Comparison of ENCODE assay signal across 8 cellular contexts in the genomic region with DNA sequence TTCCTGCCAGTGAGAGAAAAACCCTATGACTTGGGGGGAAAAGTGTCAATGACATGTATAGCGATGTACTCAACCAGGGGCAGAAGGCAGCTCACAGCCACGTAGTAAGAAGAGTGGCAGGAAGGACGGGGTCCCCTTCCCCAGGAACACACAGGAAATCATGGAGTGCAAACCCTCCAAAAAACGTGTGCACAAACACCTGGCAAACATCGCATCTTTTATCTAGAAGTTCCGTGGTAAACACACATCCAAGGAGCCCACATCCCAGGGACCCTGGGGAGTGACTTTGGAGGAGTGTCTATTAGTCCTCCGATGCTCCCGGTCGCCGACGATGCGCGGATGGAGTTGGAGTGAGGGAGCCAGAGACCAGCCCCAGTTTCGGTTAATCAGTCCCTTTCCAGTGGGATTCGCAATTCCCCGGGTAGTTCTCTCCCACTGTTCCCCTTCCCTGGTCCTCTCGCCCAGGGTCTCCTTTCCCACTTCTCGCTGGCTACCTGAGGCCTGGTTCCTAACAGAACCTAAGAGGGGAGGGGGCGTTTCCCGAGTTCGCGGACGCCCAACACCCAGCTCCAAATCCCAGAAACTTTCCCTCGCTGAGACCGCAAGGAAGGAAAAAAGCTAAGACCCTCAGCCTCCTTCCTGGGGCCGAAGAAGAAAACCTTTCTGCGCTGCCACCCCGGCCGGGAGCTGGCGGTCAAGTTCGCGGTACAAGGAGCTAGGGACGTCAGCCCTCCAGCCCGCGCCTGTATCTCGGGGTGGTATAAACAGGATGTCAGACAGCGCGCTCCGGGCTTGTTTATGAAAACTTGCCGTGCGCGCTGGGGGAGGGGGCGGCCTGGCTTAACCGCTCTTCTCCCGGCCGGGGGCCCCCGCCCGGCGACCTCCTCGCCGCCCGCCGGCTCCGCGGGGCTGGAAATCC. TPM values are rescaled to one million over a fixed set of nuclear protein-coding genes. Genes with fewer than 3 reads are reported as not detected.
DNase-seq lines count a peak whose midpoint lies in the region; ATAC-seq and TF ChIP-seq lines count a peak whose summit lies in the region.

No MANE protein-coding gene starts in this region.

- no peaks in the 10 kb centered on the region for H3K9me3 Mint-ChIP-seq in activated T-helper 2 cell treated with anti-CD3 and anti-CD28 coated beads, Interferon-gamma antibody, Interleukin-2, Interleukin-4, amounts not matched to agents 10 μg/mL and 5 μg/mL and 100 μg/mL, durations not matched to agents 14 hours and 24 hours and 36 hours
- no peaks in the 10 kb centered on the region for H3K9me3 Mint-ChIP-seq in neural progenitor cell

- H3K4me1 ChIP-seq in A673 (ENCODE audit: insufficient read depth, low read length, poor library complexity, severe bottlenecking), result peaks cover 56% of the 10 kb centered on the region
- peaks cover 8% of the 10 kb centered on the region for H3K4me1 ChIP-seq in neural progenitor cell

- H2AFZ ChIP-seq in neural progenitor cell (replicated peaks), result peak overlapping the region; percentile 95

- TF ChIP-seq CTCF in A673 (conservative IDR thresholded peaks at IDR 0.05; ENCODE audit: low read depth, low read length) (no peak), fibroblast of pulmonary artery (IDR thresholded peaks at IDR 0.05; ENCODE audit: low read length, missing control alignments) (no peak), neural progenitor cell (IDR thresholded peaks at IDR 0.05) (no peak)

- ATAC-seq in GM18867 (IDR thresholded peaks at IDR 0.05; ENCODE audit: unreplicated experiment) (peak; percentile 42), HG03097 (IDR thresholded peaks at IDR 0.05; ENCODE audit: low FRiP score, unreplicated experiment) (peak; percentile 41)

- no peaks in the 10 kb centered on the region for H3K79me2 ChIP-seq in neural progenitor cell (ENCODE audit: low read depth)

- CTCF ChIA-PET in A673 (lab: Charles Lee), result interaction anchor here (0.6 kb wide), 1 partner anchor 415 kb away, joined by 3 read pairs; no protein-coding TSS in a partner anchor

- DNase-seq in A673 (ENCODE audit: low spot score) (peak; percentile 64), fibroblast of pulmonary artery (ENCODE audit: low read depth) (peak; percentile 66), neural progenitor cell (ENCODE audit: low spot score) (peak; percentile 47), superior temporal gyrus (ENCODE audit: extremely low spot score) (peak; percentile 30)
- peak; percentile 69 for DNase-seq in activated T-helper 2 cell treated with anti-CD3 and anti-CD28 coated beads, Interferon-gamma antibody, Interleukin-2, Interleukin-4, amounts not matched to agents 10 μg/mL and 5 μg/mL and 100 μg/mL, durations not matched to agents 14 hours and 24 hours and 36 hours (ENCODE audit: low spot score)

- H3K36me3 Mint-ChIP-seq in activated T-helper 2 cell treated with anti-CD3 and anti-CD28 coated beads, Interferon-gamma antibody, Interleukin-2, Interleukin-4, amounts not matched to agents 10 μg/mL and 5 μg/mL and 100 μg/mL, durations not matched to agents 14 hours and 24 hours and 36 hours (ENCODE audit: low read depth), result peaks cover 25% of the 10 kb centered on the region
- H3K36me3 Mint-ChIP-seq in neural progenitor cell, result no peaks in the 10 kb centered on the region

- H3K27me3 ChIP-seq in A673 (replicated peaks; ENCODE audit: insufficient read depth, low read depth, low read length, poor library complexity), result no peaks in the 10 kb centered on the region
- peaks cover 42% of the 10 kb centered on the region for H3K27me3 ChIP-seq in neural progenitor cell

- no TSS peak for BruUV-seq in A673 (replicated peaks; lab: Mats Ljungman, UMichigan)

- H3K4me3 Mint-ChIP-seq in activated T-helper 2 cell treated with anti-CD3 and anti-CD28 coated beads, Interferon-gamma antibody, Interleukin-2, Interleukin-4, amounts not matched to agents 10 μg/mL and 5 μg/mL and 100 μg/mL, durations not matched to agents 14 hours and 24 hours and 36 hours (ENCODE audit: low read depth), result peak overlapping the region; percentile 89
- H3K4me3 Mint-ChIP-seq in neural progenitor cell, result peak overlapping the region; percentile 94

- H3K27me3 Mint-ChIP-seq in activated T-helper 2 cell treated with anti-CD3 and anti-CD28 coated beads, Interferon-gamma antibody, Interleukin-2, Interleukin-4, amounts not matched to agents 10 μg/mL and 5 μg/mL and 100 μg/mL, durations not matched to agents 14 hours and 24 hours and 36 hours (ENCODE audit: low read depth), result no peaks in the 10 kb centered on the region
- no peaks in the 10 kb centered on the region for H3K27me3 Mint-ChIP-seq in neural progenitor cell (ENCODE audit: insufficient read depth, low read depth)

- H3F3A ChIP-seq in neural progenitor cell (ENCODE audit: low read depth), result peaks cover 23% of the 10 kb centered on the region

- H3K27ac Mint-ChIP-seq in activated T-helper 2 cell treated with anti-CD3 and anti-CD28 coated beads, Interferon-gamma antibody, Interleukin-2, Interleukin-4, amounts not matched to agents 10 μg/mL and 5 μg/mL and 100 μg/mL, durations not matched to agents 14 hours and 24 hours and 36 hours, result peak overlapping the region; percentile 80
- H3K27ac Mint-ChIP-seq in neural progenitor cell, result peak overlapping the region; percentile 46

- H3K27ac ChIP-seq in A673 (ENCODE audit: low read depth, low read length, poor library complexity, severe bottlenecking), result peak overlapping the region; percentile 90
- H3K27ac ChIP-seq in neural progenitor cell, result no peak overlapping the region

- POLR2A ChIA-PET in A673 (lab: Charles Lee; ENCODE audit: low non-redundant PET), result interaction anchor here (0.5 to 0.6 kb wide), 2 partner anchors 37 to 49 kb away, joined by 3 to 5 read pairs; no protein-coding TSS in a partner anchor

- H3K4me3 ChIP-seq in A673 (ENCODE audit: low read depth, low read length, poor library complexity, severe bottlenecking) (peak overlapping the region; percentile 83), fibroblast of pulmonary artery (replicated peaks; ENCODE audit: low read depth, low read length) (peak overlapping the region; percentile 80), neural progenitor cell (peak overlapping the region; percentile 98)

- H3K4me1 Mint-ChIP-seq in activated T-helper 2 cell treated with anti-CD3 and anti-CD28 coated beads, Interferon-gamma antibody, Interleukin-2, Interleukin-4, amounts not matched to agents 10 μg/mL and 5 μg/mL and 100 μg/mL, durations not matched to agents 14 hours and 24 hours and 36 hours (ENCODE audit: low read depth), result peaks cover 59% of the 10 kb centered on the region
- H3K4me1 Mint-ChIP-seq in neural progenitor cell, result peaks cover 27% of the 10 kb centered on the region

- peaks cover 6% of the 10 kb centered on the region for H3K36me3 ChIP-seq in A673 (ENCODE audit: insufficient read depth, low read length, poor library complexity, severe bottlenecking)
- H3K36me3 ChIP-seq in neural progenitor cell, result no peaks in the 10 kb centered on the region

- H4K20me1 ChIP-seq in neural progenitor cell (ENCODE audit: low read depth), result peaks cover 17% of the 10 kb centered on the region

- intact Hi-C loops in A673 (cut with micrococcal nuclease; ENCODE audit: unreplicated experiment), result loop anchor here (5.0 kb wide), 1 partner anchor 37 kb away; no protein-coding TSS in a partner anchor
- intact Hi-C loops in activated T-helper 2 cell treated with anti-CD3 and anti-CD28 coated beads, Interferon-gamma antibody, Interleukin-2, Interleukin-4, amounts not matched to agents 10 μg/mL and 5 μg/mL and 100 μg/mL, durations not matched to agents 14 hours and 24 hours and 36 hours (cut with micrococcal nuclease), result loop anchor here (1.0 to 10.0 kb wide), 7 partner anchors 17 to 457 kb away; partner anchors contain the start of genes AK4, LEPR and LEPROT

- peak overlapping the region; percentile 66 for H3K9ac ChIP-seq in neural progenitor cell

- H3K9me3 ChIP-seq in A673 (ENCODE audit: low read depth, low read length, poor library complexity, severe bottlenecking) (no peaks in the 10 kb centered on the region), neural progenitor cell (ENCODE audit: low read depth) (no peaks in the 10 kb centered on the region)

- H3K4me2 ChIP-seq in neural progenitor cell, result peak overlapping the region; percentile 100

TF ChIP-seq in PFSK-1, 5 proteins besides CTCF, POLR2A, EP300 and RAD21 (continues in another document):
- TF ChIP-seq TAF1 (IDR thresholded peaks at IDR 0.05; ENCODE audit: borderline replicate concordance, insufficient read depth, low read length) (no peak), POLR2AphosphoS5 (IDR thresholded peaks at IDR 0.05; ENCODE audit: low read depth, low read length) (no peak), FOXP2 (optimal IDR thresholded peaks at IDR 0.05; ENCODE audit: borderline replicate concordance, extremely low read depth, extremely low read length, insufficient read depth) (peak; percentile 53)
- TF ChIP-seq, protein P1, sequence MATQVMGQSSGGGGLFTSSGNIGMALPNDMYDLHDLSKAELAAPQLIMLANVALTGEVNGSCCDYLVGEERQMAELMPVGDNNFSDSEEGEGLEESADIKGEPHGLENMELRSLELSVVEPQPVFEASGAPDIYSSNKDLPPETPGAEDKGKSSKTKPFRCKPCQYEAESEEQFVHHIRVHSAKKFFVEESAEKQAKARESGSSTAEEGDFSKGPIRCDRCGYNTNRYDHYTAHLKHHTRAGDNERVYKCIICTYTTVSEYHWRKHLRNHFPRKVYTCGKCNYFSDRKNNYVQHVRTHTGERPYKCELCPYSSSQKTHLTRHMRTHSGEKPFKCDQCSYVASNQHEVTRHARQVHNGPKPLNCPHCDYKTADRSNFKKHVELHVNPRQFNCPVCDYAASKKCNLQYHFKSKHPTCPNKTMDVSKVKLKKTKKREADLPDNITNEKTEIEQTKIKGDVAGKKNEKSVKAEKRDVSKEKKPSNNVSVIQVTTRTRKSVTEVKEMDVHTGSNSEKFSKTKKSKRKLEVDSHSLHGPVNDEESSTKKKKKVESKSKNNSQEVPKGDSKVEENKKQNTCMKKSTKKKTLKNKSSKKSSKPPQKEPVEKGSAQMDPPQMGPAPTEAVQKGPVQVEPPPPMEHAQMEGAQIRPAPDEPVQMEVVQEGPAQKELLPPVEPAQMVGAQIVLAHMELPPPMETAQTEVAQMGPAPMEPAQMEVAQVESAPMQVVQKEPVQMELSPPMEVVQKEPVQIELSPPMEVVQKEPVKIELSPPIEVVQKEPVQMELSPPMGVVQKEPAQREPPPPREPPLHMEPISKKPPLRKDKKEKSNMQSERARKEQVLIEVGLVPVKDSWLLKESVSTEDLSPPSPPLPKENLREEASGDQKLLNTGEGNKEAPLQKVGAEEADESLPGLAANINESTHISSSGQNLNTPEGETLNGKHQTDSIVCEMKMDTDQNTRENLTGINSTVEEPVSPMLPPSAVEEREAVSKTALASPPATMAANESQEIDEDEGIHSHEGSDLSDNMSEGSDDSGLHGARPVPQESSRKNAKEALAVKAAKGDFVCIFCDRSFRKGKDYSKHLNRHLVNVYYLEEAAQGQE (IDR thresholded peaks at IDR 0.05; ENCODE audit: insufficient read depth in 1 of 2, low read depth in 2 of 2, low read length in 2 of 2), result no peak

RNA-seq across cellular contexts. Expression of gene JAK1, which starts 0.9 kb away (rescaled TPM):
- total RNA-seq in A673 (2021) (318 and 339 TPM in 2 replicates), neural progenitor cell (ENCODE audit: low replicate concordance) (5.0 and 6.5 TPM in 2 replicates)
- polyA plus RNA-seq in PFSK-1 (2012; ENCODE audit: insufficient read length, low read depth), result 18.1 TPM
- total RNA-seq in activated T-helper 2 cell treated with anti-CD3 and anti-CD28 coated beads, Interferon-gamma antibody, Interleukin-2, Interleukin-4, amounts not matched to agents 10 μg/mL and 5 μg/mL and 100 μg/mL, durations not matched to agents 14 hours and 24 hours and 36 hours, result 99.9 and 105 TPM in 2 replicates

Comparison
In these comparisons a context has a peak if more than half of its experiments do, and no peak if none do; other contexts are left out.
1. RNA of gene JAK1, which starts 0.9 kb away (total RNA-seq): 318 to 339 TPM in A673 and 99.9 to 105 TPM in activated T-helper 2 cell treated with anti-CD3 and anti-CD28 coated beads, Interferon-gamma antibody, Interleukin-2, Interleukin-4, amounts not matched to agents 10 μg/mL and 5 μg/mL and 100 μg/mL, durations not matched to agents 14 hours and 24 hours and 36 hours; 5.0 to 6.5 TPM in neural progenitor cell; every median in the first group is over 10 times any median in the second.
2. Peak in every context shown above with its lines, with median percentiles within 50 percentile points of each other: DNase-seq and H3K4me3 ChIP-seq.